Comparison of ENCODE assay signal across 37 cellular contexts in genomic region chr15:85963262-85963760, GRCh38.
"Had no signal": no experiment of that assay in that cellular context is flagged by ENCODE, and none has a peak within 500 bp of the region (broad histone marks: within the 10 kb centered on the region; RNA-seq: fewer than 3 reads in every experiment).

No MANE protein-coding gene starts in this region.

- H3K27me3 Mint-ChIP-seq: activated B cell treated with CpG ODN at 0.5 μM for 24 hours had no signal

- FAIRE-seq: astrocyte, TTC549 had no signal

- ATAC-seq: activated CD8-positive, alpha-beta T cell treated with anti-CD3 and anti-CD28 coated beads for 36 hours; activated T-cell treated with anti-CD3 and anti-CD28 coated beads, Interleukin-2, amount 50 U/mL, for 4 hours; activated T-cell treated with anti-CD3 and anti-CD28 coated beads, Interleukin-2, amount 50 U/mL, for 72 hours; body of pancreas had no signal

- DNase-seq: activated B cell treated with CpG ODN at 0.5 μM for 24 hours; activated CD4-positive, alpha-beta memory T cell treated with anti-CD3 and anti-CD28 coated beads for 36 hours; activated CD4-positive, alpha-beta T cell treated with anti-CD3 and anti-CD28 coated beads for 4 hours; activated CD4-positive, alpha-beta T cell treated with anti-CD3 and anti-CD28 coated beads, Interleukin-2, amount 10 ng/mL, durations not matched to agents 24 days and 14 days; activated CD4-positive, alpha-beta T cell treated with anti-CD3 and anti-CD28 coated beads, Interleukin-2, amount 50 U/mL, for 1 hour; activated CD4-positive, alpha-beta T cell treated with anti-CD3 and anti-CD28 coated beads, Interleukin-2, amount 50 U/mL, for 4 hours; activated CD4-positive, CD25-positive, alpha-beta regulatory T cell treated with anti-CD3 and anti-CD28 coated beads, Interleukin-2, amount 50 U/mL, for 72 hours; activated CD8-positive, alpha-beta memory T cell treated with anti-CD3 and anti-CD28 coated beads, Interleukin-2, amount 50 U/mL, for 4 hours; activated CD8-positive, alpha-beta T cell treated with anti-CD3 and anti-CD28 coated beads for 36 hours; activated effector memory CD4-positive, alpha-beta T cell treated with Interleukin-2 at 50 U/mL for 16 hours; activated gamma-delta T cell treated with Interleukin-2 at 50 U/mL for 16 hours; activated naive CD4-positive, alpha-beta T cell; activated naive CD4-positive, alpha-beta T cell treated with anti-CD3 and anti-CD28 coated beads for 36 hours; activated naive CD4-positive, alpha-beta T cell treated with anti-CD3 and anti-CD28 coated beads, Interleukin-2, amount 50 U/mL, for 16 hours; activated naive CD8-positive, alpha-beta T cell treated with anti-CD3 and anti-CD28 coated beads for 36 hours; activated T-cell treated with anti-CD3 and anti-CD28 coated beads for 4 hours; activated T-cell treated with anti-CD3 and anti-CD28 coated beads, Interleukin-2, amount 50 U/mL, for 1 hour; activated T-cell treated with anti-CD3 and anti-CD28 coated beads, Interleukin-2, amount 50 U/mL, for 4 hours; activated T-cell treated with anti-CD3 and anti-CD28 coated beads, Interleukin-2, amount 50 U/mL, for 72 hours; adrenal gland; amniotic stem cell; aorta; body of pancreas; brain microvascular endothelial cell; central memory CD4-positive, alpha-beta T cell; T-helper 1 cell; T-helper 2 cell; T-helper 9 cell had no signal

- H3K27ac Mint-ChIP-seq: activated B cell treated with CpG ODN at 0.5 μM for 24 hours; activated CD4-positive, alpha-beta memory T cell treated with anti-CD3 and anti-CD28 coated beads for 36 hours; activated CD4-positive, alpha-beta T cell treated with anti-CD3 and anti-CD28 coated beads, Interleukin-2, amount 10 ng/mL, durations not matched to agents 24 days and 14 days; activated CD8-positive, alpha-beta T cell treated with anti-CD3 and anti-CD28 coated beads for 36 hours; activated naive CD4-positive, alpha-beta T cell treated with anti-CD3 and anti-CD28 coated beads for 36 hours; activated naive CD4-positive, alpha-beta T cell treated with anti-CD3 and anti-CD28 coated beads, Interleukin-2, amount 50 U/mL, for 72 hours; activated naive CD8-positive, alpha-beta T cell treated with anti-CD3 and anti-CD28 coated beads for 36 hours; activated T-cell treated with anti-CD3 and anti-CD28 coated beads, Interleukin-2, amount 50 U/mL, for 72 hours; activated T-helper 1 cell treated with anti-CD3 and anti-CD28 coated beads, Interleukin-12 subunit alpha, Interleukin-12 subunit beta, Interleukin-2, Interleukin-4 antibody, amounts not matched to agents 30 ng/mL and 10 ng/mL and 1 ng/mL, durations not matched to agents 14 hours and 24 hours and 36 hours; activated T-helper 2 cell treated with anti-CD3 and anti-CD28 coated beads, Interferon-gamma antibody, Interleukin-2, Interleukin-4, amounts not matched to agents 10 μg/mL and 5 μg/mL and 100 μg/mL, durations not matched to agents 14 hours and 24 hours and 36 hours; T-helper 1 cell treated with Interleukin-12 subunit alpha and Interleukin-12 subunit beta and Interleukin-4 antibody, amounts not matched to agents 30 μg/mL and 1 μg/mL, for 36 hours; T-helper 2 cell treated with Interferon-gamma antibody and Interleukin-4, amounts not matched to agents 5 μg/mL and 100 μg/mL, for 36 hours had no signal

- H3K27me3 ChIP-seq: adrenal gland, body of pancreas, brain microvascular endothelial cell had no signal

- H3K27ac ChIP-seq: adrenal gland, body of pancreas, brain microvascular endothelial cell, breast epithelium, VCaP had no signal

- H3K4me1 ChIP-seq: adrenal gland, body of pancreas, breast epithelium had no signal

- H3K9me3 Mint-ChIP-seq: activated B cell treated with CpG ODN at 0.5 μM for 24 hours; activated CD4-positive, alpha-beta T cell treated with anti-CD3 and anti-CD28 coated beads, Interleukin-2, amount 10 ng/mL, durations not matched to agents 24 days and 14 days; activated CD8-positive, alpha-beta T cell treated with anti-CD3 and anti-CD28 coated beads for 36 hours; activated naive CD4-positive, alpha-beta T cell treated with anti-CD3 and anti-CD28 coated beads for 36 hours; activated naive CD4-positive, alpha-beta T cell treated with anti-CD3 and anti-CD28 coated beads, Interleukin-2, amount 50 U/mL, for 72 hours; activated naive CD8-positive, alpha-beta T cell treated with anti-CD3 and anti-CD28 coated beads for 36 hours; activated T-cell treated with anti-CD3 and anti-CD28 coated beads, Interleukin-2, amount 50 U/mL, for 4 hours; activated T-cell treated with anti-CD3 and anti-CD28 coated beads, Interleukin-2, amount 50 U/mL, for 72 hours; activated T-helper 1 cell treated with anti-CD3 and anti-CD28 coated beads, Interleukin-12 subunit alpha, Interleukin-12 subunit beta, Interleukin-2, Interleukin-4 antibody, amounts not matched to agents 30 ng/mL and 10 ng/mL and 1 ng/mL, durations not matched to agents 14 hours and 24 hours and 36 hours; activated T-helper 2 cell treated with anti-CD3 and anti-CD28 coated beads, Interferon-gamma antibody, Interleukin-2, Interleukin-4, amounts not matched to agents 10 μg/mL and 5 μg/mL and 100 μg/mL, durations not matched to agents 14 hours and 24 hours and 36 hours; T-helper 1 cell treated with Interleukin-12 subunit alpha and Interleukin-12 subunit beta and Interleukin-4 antibody, amounts not matched to agents 30 μg/mL and 1 μg/mL, for 36 hours; T-helper 2 cell treated with Interferon-gamma antibody and Interleukin-4, amounts not matched to agents 5 μg/mL and 100 μg/mL, for 36 hours had no signal

- H3K36me3 Mint-ChIP-seq: activated CD4-positive, alpha-beta memory T cell treated with anti-CD3 and anti-CD28 coated beads for 36 hours; activated naive CD4-positive, alpha-beta T cell treated with anti-CD3 and anti-CD28 coated beads, Interleukin-2, amount 50 U/mL, for 72 hours; activated naive CD8-positive, alpha-beta T cell treated with anti-CD3 and anti-CD28 coated beads for 36 hours had no signal

- H3K4me1 Mint-ChIP-seq: activated B cell treated with CpG ODN at 0.5 μM for 24 hours; activated CD4-positive, alpha-beta T cell treated with anti-CD3 and anti-CD28 coated beads, Interleukin-2, amount 10 ng/mL, durations not matched to agents 24 days and 14 days; activated naive CD8-positive, alpha-beta T cell treated with anti-CD3 and anti-CD28 coated beads for 36 hours had no signal

- H3K9me3 ChIP-seq: adrenal gland, body of pancreas, breast epithelium had no signal

- H3K4me3 Mint-ChIP-seq: activated B cell treated with CpG ODN at 0.5 μM for 24 hours; activated CD4-positive, alpha-beta memory T cell treated with anti-CD3 and anti-CD28 coated beads for 36 hours; activated CD4-positive, alpha-beta T cell treated with anti-CD3 and anti-CD28 coated beads, Interleukin-2, amount 10 ng/mL, durations not matched to agents 24 days and 14 days; activated CD8-positive, alpha-beta T cell treated with anti-CD3 and anti-CD28 coated beads for 36 hours; activated naive CD4-positive, alpha-beta T cell treated with anti-CD3 and anti-CD28 coated beads for 36 hours; activated naive CD8-positive, alpha-beta T cell treated with anti-CD3 and anti-CD28 coated beads for 36 hours; activated T-cell treated with anti-CD3 and anti-CD28 coated beads, Interleukin-2, amount 50 U/mL, for 4 hours; activated T-cell treated with anti-CD3 and anti-CD28 coated beads, Interleukin-2, amount 50 U/mL, for 72 hours; activated T-helper 1 cell treated with anti-CD3 and anti-CD28 coated beads, Interleukin-12 subunit alpha, Interleukin-12 subunit beta, Interleukin-2, Interleukin-4 antibody, amounts not matched to agents 30 ng/mL and 10 ng/mL and 1 ng/mL, durations not matched to agents 14 hours and 24 hours and 36 hours; T-helper 1 cell treated with Interleukin-12 subunit alpha and Interleukin-12 subunit beta and Interleukin-4 antibody, amounts not matched to agents 30 μg/mL and 1 μg/mL, for 36 hours; T-helper 2 cell treated with Interferon-gamma antibody and Interleukin-4, amounts not matched to agents 5 μg/mL and 100 μg/mL, for 36 hours had no signal

- H3K36me3 ChIP-seq: adrenal gland, brain microvascular endothelial cell, breast epithelium had no signal

- H3K4me3 ChIP-seq: adrenal gland, body of pancreas, breast epithelium had no signal
